1 cellular context compared by ENCODE assay signal in the genomic region with DNA sequence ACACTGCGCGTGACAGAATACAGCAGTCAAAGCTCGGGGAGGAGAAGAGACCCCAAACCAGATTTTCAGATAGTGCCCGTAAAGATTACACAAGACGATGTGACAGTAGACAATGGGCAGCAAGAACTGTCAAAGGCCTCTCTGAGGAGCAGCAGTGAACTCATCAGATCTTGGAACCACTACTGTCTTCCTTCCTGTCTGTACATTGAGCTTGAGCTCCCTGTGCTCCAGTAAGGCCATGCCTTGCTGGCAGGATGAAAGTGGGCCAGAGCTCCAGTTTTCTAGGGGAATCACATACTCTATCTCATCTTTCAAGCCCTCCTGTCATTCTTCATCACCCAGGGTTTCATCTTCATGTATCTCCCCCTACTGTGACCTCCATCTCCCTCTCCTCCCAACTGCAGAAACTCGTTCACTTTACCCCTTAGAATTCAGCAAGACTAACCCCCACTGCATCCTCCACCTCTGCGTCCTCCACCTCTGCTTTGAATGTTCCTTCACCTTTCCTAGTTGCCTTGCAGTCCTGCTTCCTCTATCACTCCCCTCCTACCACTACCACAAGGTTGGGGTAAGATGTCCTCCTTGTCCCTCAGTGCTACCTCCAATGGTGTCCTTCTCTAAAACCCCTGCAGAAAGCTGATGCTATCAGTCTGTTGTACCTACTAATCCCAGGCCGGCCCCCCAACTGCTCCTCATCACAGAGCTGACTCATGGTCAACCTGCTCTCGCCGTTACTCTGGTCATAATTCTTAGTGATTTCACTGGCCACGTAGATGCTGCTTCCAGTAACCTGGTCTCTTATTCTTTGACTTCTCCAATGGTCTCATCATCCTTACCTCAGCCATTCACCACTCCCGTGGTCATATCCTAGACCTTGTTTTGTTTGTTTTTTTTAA.
TF ChIP-seq lines count a peak whose summit lies in the region.

No MANE protein-coding gene starts in this region.

TF ChIP-seq in K562, 482 proteins besides CTCF, POLR2A, EP300 and RAD21 (continued from another document):
- TF ChIP-seq, protein P1, sequence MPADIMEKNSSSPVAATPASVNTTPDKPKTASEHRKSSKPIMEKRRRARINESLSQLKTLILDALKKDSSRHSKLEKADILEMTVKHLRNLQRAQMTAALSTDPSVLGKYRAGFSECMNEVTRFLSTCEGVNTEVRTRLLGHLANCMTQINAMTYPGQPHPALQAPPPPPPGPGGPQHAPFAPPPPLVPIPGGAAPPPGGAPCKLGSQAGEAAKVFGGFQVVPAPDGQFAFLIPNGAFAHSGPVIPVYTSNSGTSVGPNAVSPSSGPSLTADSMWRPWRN (IDR thresholded peaks at IDR 0.05; ENCODE audit: low read depth) = no peak
- TF ChIP-seq NCOA6 (IDR thresholded peaks at IDR 0.05) (no peak), POLR2B (IDR thresholded peaks at IDR 0.05; ENCODE audit: low read depth, partially characterized antibody) (peak; percentile 60), EHMT2 (IDR thresholded peaks at IDR 0.05) (0 out of 2 replicates have a peak, but pooled peaks have one; percentile 21), POLR2AphosphoS5 (IDR thresholded peaks at IDR 0.05; ENCODE audit: control insufficient read depth, insufficient read depth, low read depth, low read length) (peak; percentile 20; the same call in 1 of the 2 replicates), HDAC2 (IDR thresholded peaks at IDR 0.05) (no peak), TCF3 (CRISPR knock-in tag; IDR thresholded peaks at IDR 0.05) (no peak), FOSL1 (tag; conservative IDR thresholded peaks at IDR 0.05) (no peak), HSF4 (CRISPR knock-in tag; IDR thresholded peaks at IDR 0.05; ENCODE audit: borderline replicate concordance) (no peak), BCOR (IDR thresholded peaks at IDR 0.05) (no peak), OTX1 (CRISPR knock-in tag; IDR thresholded peaks at IDR 0.05) (no peak), SMAD4 (CRISPR knock-in tag; conservative IDR thresholded peaks at IDR 0.05) (no peak), ZNF224 (CRISPR knock-in tag; IDR thresholded peaks at IDR 0.05) (no peak), SMARCA4 (IDR thresholded peaks at IDR 0.05) (no peak), CREB1 (IDR thresholded peaks at IDR 0.05) (0 out of 2 replicates have a peak, but pooled peaks have one; percentile 3), CREB1 (CRISPR knock-in tag; IDR thresholded peaks at IDR 0.05) (no peak), HMG20A (CRISPR knock-in tag; conservative IDR thresholded peaks at IDR 0.05) (no peak), ZNF583 (CRISPR knock-in tag; IDR thresholded peaks at IDR 0.05) (no peak), ZNF143 (CRISPR knock-in tag; IDR thresholded peaks at IDR 0.05) (no peak), ZEB2 (IDR thresholded peaks at IDR 0.05) (no peak), PHTF2 (CRISPR knock-in tag; IDR thresholded peaks at IDR 0.05) (no peak), PCBP1 (IDR thresholded peaks at IDR 0.05; ENCODE audit: low read depth, low read length, poor library complexity, severe bottlenecking) (no peak), KHSRP (IDR thresholded peaks at IDR 0.05) (no peak), SUPT5H (IDR thresholded peaks at IDR 0.05) (peak; percentile 57), ZKSCAN1 (IDR thresholded peaks at IDR 0.05; ENCODE audit: low read depth, low read length) (no peak), L3MBTL2 (IDR thresholded peaks at IDR 0.05) (no peak), SIX5 (IDR thresholded peaks at IDR 0.05; ENCODE audit: borderline replicate concordance in 1 of 2, insufficient read depth in 1 of 2, low read depth in 1 of 2, low read length in 2 of 2) (no peak), C11orf30 (IDR thresholded peaks at IDR 0.05; ENCODE audit: low read depth) (peak; percentile 58), NFXL1 (CRISPR knock-in tag; IDR thresholded peaks at IDR 0.05) (no peak), HLTF (IDR thresholded peaks at IDR 0.05) (no peak), NCOR1 (IDR thresholded peaks at IDR 0.05) (no peak), RBBP5 (IDR thresholded peaks at IDR 0.05; ENCODE audit: borderline replicate concordance, insufficient read depth, low read length, poor library complexity, severe bottlenecking) (no peak), HNRNPLL (IDR thresholded peaks at IDR 0.05; ENCODE audit: low read depth, low read length, poor library complexity, severe bottlenecking) (no peak), HDAC1 (IDR thresholded peaks at IDR 0.05) (0 out of 4 replicates have a peak, but pooled peaks of 1 of the 2 experiments have one; percentile 25), LARP7 (IDR thresholded peaks at IDR 0.05) (no peak), ZNF766 (CRISPR knock-in tag; conservative IDR thresholded peaks at IDR 0.05) (no peak), HDAC6 (IDR thresholded peaks at IDR 0.05; ENCODE audit: low read depth, low read length) (no peak), ZNF354B (CRISPR knock-in tag; IDR thresholded peaks at IDR 0.05) (no peak), JUNB (CRISPR knock-in tag; conservative IDR thresholded peaks at IDR 0.05) (no peak)
- TF ChIP-seq, protein P2, sequence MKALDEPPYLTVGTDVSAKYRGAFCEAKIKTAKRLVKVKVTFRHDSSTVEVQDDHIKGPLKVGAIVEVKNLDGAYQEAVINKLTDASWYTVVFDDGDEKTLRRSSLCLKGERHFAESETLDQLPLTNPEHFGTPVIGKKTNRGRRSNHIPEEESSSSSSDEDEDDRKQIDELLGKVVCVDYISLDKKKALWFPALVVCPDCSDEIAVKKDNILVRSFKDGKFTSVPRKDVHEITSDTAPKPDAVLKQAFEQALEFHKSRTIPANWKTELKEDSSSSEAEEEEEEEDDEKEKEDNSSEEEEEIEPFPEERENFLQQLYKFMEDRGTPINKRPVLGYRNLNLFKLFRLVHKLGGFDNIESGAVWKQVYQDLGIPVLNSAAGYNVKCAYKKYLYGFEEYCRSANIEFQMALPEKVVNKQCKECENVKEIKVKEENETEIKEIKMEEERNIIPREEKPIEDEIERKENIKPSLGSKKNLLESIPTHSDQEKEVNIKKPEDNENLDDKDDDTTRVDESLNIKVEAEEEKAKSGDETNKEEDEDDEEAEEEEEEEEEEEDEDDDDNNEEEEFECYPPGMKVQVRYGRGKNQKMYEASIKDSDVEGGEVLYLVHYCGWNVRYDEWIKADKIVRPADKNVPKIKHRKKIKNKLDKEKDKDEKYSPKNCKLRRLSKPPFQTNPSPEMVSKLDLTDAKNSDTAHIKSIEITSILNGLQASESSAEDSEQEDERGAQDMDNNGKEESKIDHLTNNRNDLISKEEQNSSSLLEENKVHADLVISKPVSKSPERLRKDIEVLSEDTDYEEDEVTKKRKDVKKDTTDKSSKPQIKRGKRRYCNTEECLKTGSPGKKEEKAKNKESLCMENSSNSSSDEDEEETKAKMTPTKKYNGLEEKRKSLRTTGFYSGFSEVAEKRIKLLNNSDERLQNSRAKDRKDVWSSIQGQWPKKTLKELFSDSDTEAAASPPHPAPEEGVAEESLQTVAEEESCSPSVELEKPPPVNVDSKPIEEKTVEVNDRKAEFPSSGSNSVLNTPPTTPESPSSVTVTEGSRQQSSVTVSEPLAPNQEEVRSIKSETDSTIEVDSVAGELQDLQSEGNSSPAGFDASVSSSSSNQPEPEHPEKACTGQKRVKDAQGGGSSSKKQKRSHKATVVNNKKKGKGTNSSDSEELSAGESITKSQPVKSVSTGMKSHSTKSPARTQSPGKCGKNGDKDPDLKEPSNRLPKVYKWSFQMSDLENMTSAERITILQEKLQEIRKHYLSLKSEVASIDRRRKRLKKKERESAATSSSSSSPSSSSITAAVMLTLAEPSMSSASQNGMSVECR (CRISPR knock-in tag; IDR thresholded peaks at IDR 0.05) = no peak
- TF ChIP-seq, protein P3, sequence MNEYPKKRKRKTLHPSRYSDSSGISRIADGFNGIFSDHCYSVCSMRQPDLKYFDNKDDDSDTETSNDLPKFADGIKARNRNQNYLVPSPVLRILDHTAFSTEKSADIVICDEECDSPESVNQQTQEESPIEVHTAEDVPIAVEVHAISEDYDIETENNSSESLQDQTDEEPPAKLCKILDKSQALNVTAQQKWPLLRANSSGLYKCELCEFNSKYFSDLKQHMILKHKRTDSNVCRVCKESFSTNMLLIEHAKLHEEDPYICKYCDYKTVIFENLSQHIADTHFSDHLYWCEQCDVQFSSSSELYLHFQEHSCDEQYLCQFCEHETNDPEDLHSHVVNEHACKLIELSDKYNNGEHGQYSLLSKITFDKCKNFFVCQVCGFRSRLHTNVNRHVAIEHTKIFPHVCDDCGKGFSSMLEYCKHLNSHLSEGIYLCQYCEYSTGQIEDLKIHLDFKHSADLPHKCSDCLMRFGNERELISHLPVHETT (CRISPR knock-in tag; conservative IDR thresholded peaks at IDR 0.05 in 1 of 2, IDR thresholded peaks at IDR 0.05 in 1 of 2) = no peak
- TF ChIP-seq, protein P4, sequence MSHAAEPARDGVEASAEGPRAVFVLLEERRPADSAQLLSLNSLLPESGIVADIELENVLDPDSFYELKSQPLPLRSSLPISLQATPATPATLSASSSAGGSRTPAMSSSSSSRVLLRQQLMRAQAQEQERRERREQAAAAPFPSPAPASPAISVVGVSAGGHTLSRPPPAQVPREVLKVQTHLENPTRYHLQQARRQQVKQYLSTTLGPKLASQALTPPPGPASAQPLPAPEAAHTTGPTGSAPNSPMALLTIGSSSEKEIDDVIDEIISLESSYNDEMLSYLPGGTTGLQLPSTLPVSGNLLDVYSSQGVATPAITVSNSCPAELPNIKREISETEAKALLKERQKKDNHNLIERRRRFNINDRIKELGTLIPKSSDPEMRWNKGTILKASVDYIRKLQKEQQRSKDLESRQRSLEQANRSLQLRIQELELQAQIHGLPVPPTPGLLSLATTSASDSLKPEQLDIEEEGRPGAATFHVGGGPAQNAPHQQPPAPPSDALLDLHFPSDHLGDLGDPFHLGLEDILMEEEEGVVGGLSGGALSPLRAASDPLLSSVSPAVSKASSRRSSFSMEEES (CRISPR knock-in tag; IDR thresholded peaks at IDR 0.05) = no peak
- TF ChIP-seq, protein P5, sequence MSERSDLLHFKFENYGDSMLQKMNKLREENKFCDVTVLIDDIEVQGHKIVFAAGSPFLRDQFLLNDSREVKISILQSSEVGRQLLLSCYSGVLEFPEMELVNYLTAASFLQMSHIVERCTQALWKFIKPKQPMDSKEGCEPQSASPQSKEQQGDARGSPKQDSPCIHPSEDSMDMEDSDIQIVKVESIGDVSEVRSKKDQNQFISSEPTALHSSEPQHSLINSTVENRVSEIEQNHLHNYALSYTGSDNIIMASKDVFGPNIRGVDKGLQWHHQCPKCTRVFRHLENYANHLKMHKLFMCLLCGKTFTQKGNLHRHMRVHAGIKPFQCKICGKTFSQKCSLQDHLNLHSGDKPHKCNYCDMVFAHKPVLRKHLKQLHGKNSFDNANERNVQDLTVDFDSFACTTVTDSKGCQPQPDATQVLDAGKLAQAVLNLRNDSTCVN (CRISPR knock-in tag; IDR thresholded peaks at IDR 0.05) = no peak
- TF ChIP-seq, protein P6, sequence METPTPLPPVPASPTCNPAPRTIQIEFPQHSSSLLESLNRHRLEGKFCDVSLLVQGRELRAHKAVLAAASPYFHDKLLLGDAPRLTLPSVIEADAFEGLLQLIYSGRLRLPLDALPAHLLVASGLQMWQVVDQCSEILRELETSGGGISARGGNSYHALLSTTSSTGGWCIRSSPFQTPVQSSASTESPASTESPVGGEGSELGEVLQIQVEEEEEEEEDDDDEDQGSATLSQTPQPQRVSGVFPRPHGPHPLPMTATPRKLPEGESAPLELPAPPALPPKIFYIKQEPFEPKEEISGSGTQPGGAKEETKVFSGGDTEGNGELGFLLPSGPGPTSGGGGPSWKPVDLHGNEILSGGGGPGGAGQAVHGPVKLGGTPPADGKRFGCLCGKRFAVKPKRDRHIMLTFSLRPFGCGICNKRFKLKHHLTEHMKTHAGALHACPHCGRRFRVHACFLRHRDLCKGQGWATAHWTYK (CRISPR knock-in tag; IDR thresholded peaks at IDR 0.05) = no peak
- TF ChIP-seq, protein P7, sequence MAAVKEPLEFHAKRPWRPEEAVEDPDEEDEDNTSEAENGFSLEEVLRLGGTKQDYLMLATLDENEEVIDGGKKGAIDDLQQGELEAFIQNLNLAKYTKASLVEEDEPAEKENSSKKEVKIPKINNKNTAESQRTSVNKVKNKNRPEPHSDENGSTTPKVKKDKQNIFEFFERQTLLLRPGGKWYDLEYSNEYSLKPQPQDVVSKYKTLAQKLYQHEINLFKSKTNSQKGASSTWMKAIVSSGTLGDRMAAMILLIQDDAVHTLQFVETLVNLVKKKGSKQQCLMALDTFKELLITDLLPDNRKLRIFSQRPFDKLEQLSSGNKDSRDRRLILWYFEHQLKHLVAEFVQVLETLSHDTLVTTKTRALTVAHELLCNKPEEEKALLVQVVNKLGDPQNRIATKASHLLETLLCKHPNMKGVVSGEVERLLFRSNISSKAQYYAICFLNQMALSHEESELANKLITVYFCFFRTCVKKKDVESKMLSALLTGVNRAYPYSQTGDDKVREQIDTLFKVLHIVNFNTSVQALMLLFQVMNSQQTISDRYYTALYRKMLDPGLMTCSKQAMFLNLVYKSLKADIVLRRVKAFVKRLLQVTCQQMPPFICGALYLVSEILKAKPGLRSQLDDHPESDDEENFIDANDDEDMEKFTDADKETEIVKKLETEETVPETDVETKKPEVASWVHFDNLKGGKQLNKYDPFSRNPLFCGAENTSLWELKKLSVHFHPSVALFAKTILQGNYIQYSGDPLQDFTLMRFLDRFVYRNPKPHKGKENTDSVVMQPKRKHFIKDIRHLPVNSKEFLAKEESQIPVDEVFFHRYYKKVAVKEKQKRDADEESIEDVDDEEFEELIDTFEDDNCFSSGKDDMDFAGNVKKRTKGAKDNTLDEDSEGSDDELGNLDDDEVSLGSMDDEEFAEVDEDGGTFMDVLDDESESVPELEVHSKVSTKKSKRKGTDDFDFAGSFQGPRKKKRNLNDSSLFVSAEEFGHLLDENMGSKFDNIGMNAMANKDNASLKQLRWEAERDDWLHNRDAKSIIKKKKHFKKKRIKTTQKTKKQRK (IDR thresholded peaks at IDR 0.05; ENCODE audit: borderline replicate concordance, low read depth, low read length) = no peak
- TF ChIP-seq, protein P8, sequence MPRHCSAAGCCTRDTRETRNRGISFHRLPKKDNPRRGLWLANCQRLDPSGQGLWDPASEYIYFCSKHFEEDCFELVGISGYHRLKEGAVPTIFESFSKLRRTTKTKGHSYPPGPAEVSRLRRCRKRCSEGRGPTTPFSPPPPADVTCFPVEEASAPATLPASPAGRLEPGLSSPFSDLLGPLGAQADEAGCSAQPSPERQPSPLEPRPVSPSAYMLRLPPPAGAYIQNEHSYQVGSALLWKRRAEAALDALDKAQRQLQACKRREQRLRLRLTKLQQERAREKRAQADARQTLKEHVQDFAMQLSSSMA (CRISPR knock-in tag; IDR thresholded peaks at IDR 0.05) = no peak
- TF ChIP-seq, protein P9, sequence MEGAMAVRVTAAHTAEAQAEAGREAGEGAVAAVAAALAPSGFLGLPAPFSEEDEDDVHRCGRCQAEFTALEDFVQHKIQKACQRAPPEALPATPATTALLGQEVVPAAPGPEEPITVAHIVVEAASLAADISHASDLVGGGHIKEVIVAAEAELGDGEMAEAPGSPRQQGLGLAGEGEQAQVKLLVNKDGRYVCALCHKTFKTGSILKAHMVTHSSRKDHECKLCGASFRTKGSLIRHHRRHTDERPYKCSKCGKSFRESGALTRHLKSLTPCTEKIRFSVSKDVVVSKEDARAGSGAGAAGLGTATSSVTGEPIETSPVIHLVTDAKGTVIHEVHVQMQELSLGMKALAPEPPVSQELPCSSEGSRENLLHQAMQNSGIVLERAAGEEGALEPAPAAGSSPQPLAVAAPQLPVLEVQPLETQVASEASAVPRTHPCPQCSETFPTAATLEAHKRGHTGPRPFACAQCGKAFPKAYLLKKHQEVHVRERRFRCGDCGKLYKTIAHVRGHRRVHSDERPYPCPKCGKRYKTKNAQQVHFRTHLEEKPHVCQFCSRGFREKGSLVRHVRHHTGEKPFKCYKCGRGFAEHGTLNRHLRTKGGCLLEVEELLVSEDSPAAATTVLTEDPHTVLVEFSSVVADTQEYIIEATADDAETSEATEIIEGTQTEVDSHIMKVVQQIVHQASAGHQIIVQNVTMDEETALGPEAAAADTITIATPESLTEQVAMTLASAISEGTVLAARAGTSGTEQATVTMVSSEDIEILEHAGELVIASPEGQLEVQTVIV (CRISPR knock-in tag; IDR thresholded peaks at IDR 0.05; ENCODE audit: borderline replicate concordance) = no peak
